In the genomic region with DNA sequence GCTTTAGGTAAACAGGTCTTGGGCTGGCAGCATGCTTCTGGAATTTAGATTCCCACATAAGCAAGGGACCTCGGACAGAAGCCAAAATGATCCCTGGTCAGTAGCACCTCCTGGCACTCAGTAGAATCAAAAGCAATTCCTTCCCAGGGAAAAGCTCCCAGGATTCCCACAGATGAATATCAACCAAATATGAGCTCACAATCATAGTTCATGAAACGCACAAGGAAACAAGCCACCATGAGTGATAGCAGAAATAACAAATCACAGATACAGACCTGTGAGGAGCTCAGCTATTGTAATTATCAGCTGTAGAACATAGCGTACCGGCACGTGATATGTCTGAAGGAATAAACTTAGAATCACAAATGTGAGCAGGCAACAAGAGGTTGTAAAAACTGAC, we compare ENCODE assay signal across 23 cellular contexts. TPM values are rescaled to one million over a fixed set of nuclear protein-coding genes. Genes with fewer than 3 reads are reported as not detected.
A peak's percentile ranks its signal among the peaks of the same experiment; 100 is the strongest.
DNase-seq lines count a peak whose midpoint lies in the region; ATAC-seq, FAIRE-seq and TF ChIP-seq lines count a peak whose summit lies in the region.
"Had no signal": no experiment of that assay in that cellular context is flagged by ENCODE, and none has a peak within 500 bp of the region (broad histone marks: within the 10 kb centered on the region; RNA-seq: fewer than 3 reads in every experiment).

No MANE protein-coding gene starts in this region.

- no peak for TF ChIP-seq POLR2A in HCT116 (IDR thresholded peaks at IDR 0.05; ENCODE audit: borderline replicate concordance, extremely low read depth, insufficient read depth, insufficient read length)
- no peak for TF ChIP-seq POLR2A in K562 (conservative IDR thresholded peaks at IDR 0.05)

- RAD21 ChIA-PET in HCT116 (lab: Charles Lee; ENCODE audit: low non-redundant PET in 1 of 2, low total read pairs in 2 of 2, uncharacterized antibody in 2 of 2, unreplicated experiment in 2 of 2) = no interaction called here

- 3% methylated on average over 5 of the region's 5 CpGs for WGBS in K562 (ENCODE audit: insufficient coverage, low coverage, missing lambda C conversion rate)

- POLR2A ChIA-PET in HCT116 (lab: Charles Lee) (no interaction called here), K562 (lab: Yijun Ruan, JAX) (no interaction called here)
- POLR2A ChIA-PET in activated CD4-positive, alpha-beta memory T cell treated with anti-CD3 and anti-CD28 coated beads, Interleukin-2, amount 10 ng/mL, durations not matched to agents 7 days and 5 days (lab: Charles Lee) = no interaction called here

- H3K36me3 Mint-ChIP-seq in activated CD4-positive, alpha-beta memory T cell treated with anti-CD3 and anti-CD28 coated beads, Interleukin-2, amount 10 ng/mL, durations not matched to agents 7 days and 5 days (ENCODE audit: low read depth) = peaks cover 3% of the 10 kb centered on the region
- H3K36me3 Mint-ChIP-seq: CD4-positive, CD25-positive, alpha-beta regulatory T cell; CD8-positive, alpha-beta T cell had no signal

- H3K4me2 ChIP-seq in BLaER1 (no peak overlapping the region), HCT116 (ENCODE audit: low read length) (no peak overlapping the region), K562 (ENCODE audit: insufficient read depth, low read length) (no peak overlapping the region)
- H3K4me2 ChIP-seq: GM23338 had no signal

- no peak overlapping the region for H3K27ac Mint-ChIP-seq in activated CD4-positive, alpha-beta memory T cell treated with anti-CD3 and anti-CD28 coated beads, Interleukin-2, amount 10 ng/mL, durations not matched to agents 7 days and 5 days
- H3K27ac Mint-ChIP-seq: CD4-positive, CD25-positive, alpha-beta regulatory T cell; CD8-positive, alpha-beta T cell; GM23338; H9 had no signal

- intact Hi-C loops in HCT116 (cut with micrococcal nuclease) = no loop called here
- intact Hi-C loops in K562 (cut with micrococcal nuclease) = no loop called here

- no peak overlapping the region for H3K4me3 Mint-ChIP-seq in activated CD4-positive, alpha-beta memory T cell treated with anti-CD3 and anti-CD28 coated beads, Interleukin-2, amount 10 ng/mL, durations not matched to agents 7 days and 5 days
- H3K4me3 Mint-ChIP-seq: CD4-positive, CD25-positive, alpha-beta regulatory T cell; CD8-positive, alpha-beta T cell; GM23338; H9 had no signal

- H3K27me3 Mint-ChIP-seq in activated CD4-positive, alpha-beta memory T cell treated with anti-CD3 and anti-CD28 coated beads, Interleukin-2, amount 10 ng/mL, durations not matched to agents 7 days and 5 days = peaks cover 8% of the 10 kb centered on the region

- ATAC-seq in HCT116 (no peak), K562 (no peak)
- ATAC-seq: CD8-positive, alpha-beta T cell; GM23338 had no signal

- no peak for TF ChIP-seq CTCF in HCT116 (IDR thresholded peaks at IDR 0.05 in 2 of 3, conservative IDR thresholded peaks at IDR 0.05 in 1 of 3; ENCODE audit: borderline replicate concordance in 1 of 3, insufficient read depth in 1 of 3, low read depth in 2 of 3, low read length in 2 of 3)
- no peak for TF ChIP-seq CTCF in K562 (IDR thresholded peaks at IDR 0.05 in 2 of 3, conservative IDR thresholded peaks at IDR 0.05 in 1 of 3; ENCODE audit: insufficient read depth in 2 of 3, low read depth in 1 of 3, low read length in 3 of 3)

- H3K9me1 ChIP-seq in K562 (ENCODE audit: control insufficient read depth, insufficient read depth, low read length) = no peaks in the 10 kb centered on the region

- H2AFZ ChIP-seq in HCT116 (ENCODE audit: low read depth, low read length, poor library complexity, severe bottlenecking) (no peak overlapping the region), K562 (ENCODE audit: low read depth, low read length) (no peak overlapping the region)
- H2AFZ ChIP-seq: GM23338 had no signal

- H3K9me2 ChIP-seq in HCT116 (ENCODE audit: insufficient read depth) = no peaks in the 10 kb centered on the region

- H3K27ac ChIP-seq in BLaER1 = no peak overlapping the region
- H3K27ac ChIP-seq in HCT116 (ENCODE audit: low read depth, low read length) = no peak overlapping the region
- H3K27ac ChIP-seq in K562 (ENCODE audit: extremely low read depth, low read depth, low read length) = no peak overlapping the region

- H3K9me3 ChIP-seq in BLaER1 (peaks cover 44% of the 10 kb centered on the region), HCT116 (ENCODE audit: control insufficient read depth in 1 of 2, insufficient read depth in 1 of 2, low read depth in 1 of 2, low read length in 2 of 2) (peaks cover 13 to 14% of the 10 kb centered on the region in 2 experiments; a peak in 2 of 4 replicates), K562 (replicated peaks; ENCODE audit: control insufficient read depth, insufficient read depth, low read depth, low read length) (peaks cover 6% of the 10 kb centered on the region), HAP-1 (0 out of 2 replicates have a peak, but pooled peaks cover 4% of the 10 kb centered on the region)
- H3K9me3 ChIP-seq: BE2C had no signal

- TF ChIP-seq EP300 in Ishikawa (IDR thresholded peaks at IDR 0.05; ENCODE audit: borderline replicate concordance) = no peak
- no peak for TF ChIP-seq EP300 in K562 (IDR thresholded peaks at IDR 0.05; ENCODE audit: low read length)

- CTCF ChIA-PET in HCT116 (lab: Charles Lee) = no interaction called here
- CTCF ChIA-PET in K562 (lab: Yijun Ruan, JAX; ENCODE audit: low intra/inter-chr PET ratio) = no interaction called here
- CTCF ChIA-PET in activated CD4-positive, alpha-beta memory T cell treated with anti-CD3 and anti-CD28 coated beads, Interleukin-2, amount 10 ng/mL, durations not matched to agents 7 days and 5 days (lab: Charles Lee) = no interaction called here

- in situ Hi-C loops in K562 (cut with MboI) (no loop called here), HAP-1 (cut with MboI; ENCODE audit: low sequenced_read_pairs) (no loop called here)

- no peak for DNase-seq in HCT116 (ENCODE audit: low read depth, low spot score)
- DNase-seq in K562 (ENCODE audit: extremely low read depth in 1 of 4, low spot score in 3 of 4) = no peak
- DNase-seq in HAP-1 (ENCODE audit: low spot score in 2 of 2) = no peak
- DNase-seq in GM19239 (ENCODE audit: insufficient read length, low spot score) = no peak
- DNase-seq in activated CD4-positive, alpha-beta memory T cell treated with anti-CD3 and anti-CD28 coated beads, Interleukin-2, amount 10 ng/mL, durations not matched to agents 7 days and 5 days = no peak
- no peak for DNase-seq in NCI-H1105 treated with DMSO at 0.1 percent for 48 hours (lab: John Stamatoyannopoulos, UW)
- DNase-seq: ACHN; AML-193; BE2C; C1 segment of cervical spinal cord; Caco-2; CD4-positive, CD25-positive, alpha-beta regulatory T cell; CD8-positive, alpha-beta T cell; DMS153; DND-41; H9 had no signal

- peaks cover 17% of the 10 kb centered on the region for H3K9me3 Mint-ChIP-seq in activated CD4-positive, alpha-beta memory T cell treated with anti-CD3 and anti-CD28 coated beads, Interleukin-2, amount 10 ng/mL, durations not matched to agents 7 days and 5 days

- H3K27me3 ChIP-seq in BLaER1 = no peaks in the 10 kb centered on the region
- H3K27me3 ChIP-seq in HCT116 (ENCODE audit: insufficient read depth, low read length) = no peaks in the 10 kb centered on the region
- 0 out of 5 replicates have a peak, but pooled peaks cover 0 to 4% of the 10 kb centered on the region in 2 experiments for H3K27me3 ChIP-seq in K562 (ENCODE audit: control insufficient read depth in 2 of 2, insufficient read depth in 2 of 2, low read length in 2 of 2)
- no peaks in the 10 kb centered on the region for H3K27me3 ChIP-seq in HAP-1 (ENCODE audit: low read depth)
- H3K27me3 ChIP-seq: BE2C had no signal

- H3K9ac ChIP-seq in BLaER1 = no peak overlapping the region
- no peak overlapping the region for H3K9ac ChIP-seq in HCT116 (ENCODE audit: low read length)
- no peak overlapping the region for H3K9ac ChIP-seq in K562 (ENCODE audit: insufficient read depth in 1 of 2, low read depth in 2 of 2, low read length in 2 of 2)

- no peak for FAIRE-seq in K562 (lab: Jason Lieb, UNC)
- FAIRE-seq in GM19239 (lab: Jason Lieb, UNC) = no peak
- FAIRE-seq: G401.6, GM12892 had no signal

- H3K4me3 ChIP-seq in BLaER1 (0 out of 2 replicates have a peak overlapping the region, but pooled peaks have one; percentile 5), HCT116 (replicated peaks in 1 of 2; ENCODE audit: low read depth in 1 of 2, low read length in 2 of 2) (no peak overlapping the region), K562 (no peak overlapping the region), HAP-1 (no peak overlapping the region)
- H3K4me3 ChIP-seq: GM23338 had no signal

- TF ChIP-seq RAD21 in HCT116 (IDR thresholded peaks at IDR 0.05; ENCODE audit: low read depth) (no peak), Ishikawa (IDR thresholded peaks at IDR 0.05; ENCODE audit: low read depth) (no peak), K562 (CRISPR knock-in tag; conservative IDR thresholded peaks at IDR 0.05 in 1 of 2, IDR thresholded peaks at IDR 0.05 in 1 of 2) (no peak)

- no TSS peak for BruUV-seq in HCT116 (replicated peaks; lab: Mats Ljungman, UMichigan)
- no TSS peak for BruUV-seq in K562 (replicated peaks; lab: Mats Ljungman, UMichigan)

- H3K79me2 ChIP-seq in HCT116 (ENCODE audit: insufficient read depth, low read length) (no peaks in the 10 kb centered on the region), K562 (ENCODE audit: control insufficient read depth, insufficient read depth, low read length) (no peaks in the 10 kb centered on the region)

- no peaks in the 10 kb centered on the region for H3K4me1 Mint-ChIP-seq in activated CD4-positive, alpha-beta memory T cell treated with anti-CD3 and anti-CD28 coated beads, Interleukin-2, amount 10 ng/mL, durations not matched to agents 7 days and 5 days
- H3K4me1 Mint-ChIP-seq: CD4-positive, CD25-positive, alpha-beta regulatory T cell; GM23338 had no signal

- H4K20me1 ChIP-seq in BLaER1 (no peaks in the 10 kb centered on the region), HCT116 (ENCODE audit: insufficient read depth) (no peaks in the 10 kb centered on the region), K562 (replicated peaks; ENCODE audit: control insufficient read depth, insufficient read depth, low read length) (no peaks in the 10 kb centered on the region)

- H3K4me1 ChIP-seq in BLaER1 = no peaks in the 10 kb centered on the region
- H3K4me1 ChIP-seq in HCT116 (ENCODE audit: control insufficient read depth in 1 of 2, insufficient read depth in 2 of 2, low read length in 2 of 2) = peaks cover 10 to 13% of the 10 kb centered on the region in 2 experiments
- no peaks in the 10 kb centered on the region; a peak in 2 of 5 replicates for H3K4me1 ChIP-seq in K562 (replicated peaks in 1 of 2; ENCODE audit: control insufficient read depth in 2 of 2, insufficient read depth in 2 of 2, low read length in 2 of 2)
- peaks cover 8% of the 10 kb centered on the region for H3K4me1 ChIP-seq in HAP-1
- H3K4me1 ChIP-seq: BE2C, Caco-2 had no signal

- H3K36me3 ChIP-seq in BLaER1 (no peaks in the 10 kb centered on the region), HCT116 (ENCODE audit: control insufficient read depth in 1 of 2, insufficient read depth in 2 of 2, low read length in 2 of 2) (no peaks in the 10 kb centered on the region), K562 (ENCODE audit: control insufficient read depth, insufficient read depth, low read length) (no peaks in the 10 kb centered on the region), HAP-1 (replicated peaks) (no peaks in the 10 kb centered on the region)
- H3K36me3 ChIP-seq: BE2C had no signal

RNA-seq across cellular contexts. Expression of gene PLAUR, which starts 21.8 kb away (rescaled TPM):
- total RNA-seq in HCT116 (2021; ENCODE audit: unreplicated experiment) = 98.1 TPM
- 161 and 211 TPM in 2 replicates for polyA plus RNA-seq in HCT116 (2012)
- 40.8 and 45.7 TPM in 2 replicates for total RNA-seq in K562 (2011; cell fraction: chromatin; rRNA removed; ENCODE audit: low replicate concordance)
- total RNA-seq in K562 (2011; cell fraction: nucleolus; rRNA removed) = 32.8 and 41.9 TPM in 2 replicates
- total RNA-seq in K562 (2011; cell fraction: nucleoplasm; rRNA removed) = 31.3 and 41.4 TPM in 2 replicates
- 13.1 and 15.6 TPM in 2 replicates for total RNA-seq in K562 (2014; rRNA removed)
- 6.9 and 8.1 TPM in 2 replicates for total RNA-seq in K562 (2014; rRNA removed; fragmentation: Illumina TruSeq; extraction: Trizol)
- total RNA-seq in K562 (2015; rRNA removed; fragmentation: Illumina TruSeq; extraction: Trizol) = 10.8 and 12.4 TPM in 2 replicates
- total RNA-seq in K562 (2021) = 10.8 and 12.9 TPM in 2 replicates
- polyA plus RNA-seq in K562 (2011; rRNA removed) = 8.4 and 17.5 TPM in 2 replicates
- polyA plus RNA-seq in K562 (2011; cell fraction: cytosol; rRNA removed) = 15.3 and 17.9 TPM in 2 replicates
- 30.9 and 37.0 TPM in 2 replicates for polyA plus RNA-seq in K562 (2011; cell fraction: nucleus; rRNA removed)
- polyA plus RNA-seq in K562 (2012) = 14.7 and 23.9 TPM in 2 replicates
- polyA plus RNA-seq in K562 (2014; fragmentation: Illumina TruSeq; extraction: Trizol) = 13.6 and 14.4 TPM in 2 replicates
- 10 to 100 TPM in 1 of 2 experiments, 1 to 10 TPM in 1; 7.0 to 10.9 TPM for polyA plus RNA-seq in K562 (2014; fragmentation: Nextera tagmentation; extraction: Ambion mirVana)
- polyA plus RNA-seq in K562 (2014; rRNA removed) = 14.3 and 16.2 TPM in 2 replicates
- polyA minus RNA-seq in K562 (2011; rRNA and poly(A)+ RNA removed) = 10.0 and 14.3 TPM in 2 replicates
- 6.2 and 8.2 TPM in 2 replicates for polyA minus RNA-seq in K562 (2011; cell fraction: cytosol; rRNA and poly(A)+ RNA removed)
- polyA minus RNA-seq in K562 (2011; cell fraction: nucleus; rRNA and poly(A)+ RNA removed) = 6.2 and 11.0 TPM in 2 replicates
- total RNA-seq in activated CD4-positive, alpha-beta memory T cell treated with anti-CD3 and anti-CD28 coated beads, Interleukin-2, amount 10 ng/mL, durations not matched to agents 7 days and 5 days = 10 to 100 TPM; 29.2 to 29.3 TPM

RNA-seq across cellular contexts. Expression of gene IRGC, which starts 24.1 kb away (rescaled TPM):
- total RNA-seq in HCT116 (2021; ENCODE audit: unreplicated experiment) = not detected
- 0.04 TPM in 1 of 2 replicates, not detected in the other for polyA plus RNA-seq in HCT116 (2012)
- total RNA-seq in K562 (2011; cell fraction: chromatin; rRNA removed; ENCODE audit: low replicate concordance) = not detected in 2 replicates
- total RNA-seq in K562 (2011; cell fraction: nucleolus; rRNA removed) = not detected in 2 replicates
- total RNA-seq in K562 (2011; cell fraction: nucleoplasm; rRNA removed) = not detected in 2 replicates
- not detected in 2 replicates for total RNA-seq in K562 (2014; rRNA removed)
- not detected in 2 replicates for total RNA-seq in K562 (2014; rRNA removed; fragmentation: Illumina TruSeq; extraction: Trizol)
- not detected in 2 replicates for total RNA-seq in K562 (2015; rRNA removed; fragmentation: Illumina TruSeq; extraction: Trizol)
- not detected in 2 replicates for total RNA-seq in K562 (2021)
- polyA plus RNA-seq in K562 (2011; rRNA removed) = not detected in 2 replicates
- polyA plus RNA-seq in K562 (2011; cell fraction: cytosol; rRNA removed) = not detected in 2 replicates
- polyA plus RNA-seq in K562 (2011; cell fraction: nucleus; rRNA removed) = not detected in 2 replicates
- polyA plus RNA-seq in K562 (2012) = not detected in 2 replicates
- polyA plus RNA-seq in K562 (2014; fragmentation: Illumina TruSeq; extraction: Trizol) = not detected in 2 replicates
- polyA plus RNA-seq in K562 (2014; fragmentation: Nextera tagmentation; extraction: Ambion mirVana) = not detected
- polyA plus RNA-seq in K562 (2014; rRNA removed) = not detected in 2 replicates
- not detected in 2 replicates for polyA minus RNA-seq in K562 (2011; rRNA and poly(A)+ RNA removed)
- not detected in 2 replicates for polyA minus RNA-seq in K562 (2011; cell fraction: cytosol; rRNA and poly(A)+ RNA removed)
- not detected in 2 replicates for polyA minus RNA-seq in K562 (2011; cell fraction: nucleus; rRNA and poly(A)+ RNA removed)
- total RNA-seq in activated CD4-positive, alpha-beta memory T cell treated with anti-CD3 and anti-CD28 coated beads, Interleukin-2, amount 10 ng/mL, durations not matched to agents 7 days and 5 days = not detected
- total RNA-seq: A172; Caco-2; CD4-positive, CD25-positive, alpha-beta regulatory T cell; CD8-positive, alpha-beta T cell; GM23338; H4; H9 had no signal
- polyA plus RNA-seq: CD4-positive, CD25-positive, alpha-beta regulatory T cell; GM23338 had no signal

RNA-seq across cellular contexts. Expression of gene CADM4, which starts 52.1 kb away (rescaled TPM):
- 28.7 TPM for total RNA-seq in HCT116 (2021; ENCODE audit: unreplicated experiment)
- 33.7 and 34.8 TPM in 2 replicates for polyA plus RNA-seq in HCT116 (2012)
- total RNA-seq in K562 (2011; cell fraction: chromatin; rRNA removed; ENCODE audit: low replicate concordance) = 2.0 and 2.5 TPM in 2 replicates
- total RNA-seq in K562 (2011; cell fraction: nucleolus; rRNA removed) = 2.6 and 7.0 TPM in 2 replicates
- 0.99 and 4.5 TPM in 2 replicates for total RNA-seq in K562 (2011; cell fraction: nucleoplasm; rRNA removed)
- 1.8 and 2.5 TPM in 2 replicates for total RNA-seq in K562 (2014; rRNA removed)
- total RNA-seq in K562 (2014; rRNA removed; fragmentation: Illumina TruSeq; extraction: Trizol) = 0.61 and 0.87 TPM in 2 replicates
- 0.72 and 1.2 TPM in 2 replicates for total RNA-seq in K562 (2015; rRNA removed; fragmentation: Illumina TruSeq; extraction: Trizol)
- total RNA-seq in K562 (2021) = 1.9 and 2.3 TPM in 2 replicates
- 1.4 and 2.1 TPM in 2 replicates for polyA plus RNA-seq in K562 (2011; rRNA removed)
- 1.9 and 3.5 TPM in 2 replicates for polyA plus RNA-seq in K562 (2011; cell fraction: cytosol; rRNA removed)
- polyA plus RNA-seq in K562 (2011; cell fraction: nucleus; rRNA removed) = 1.1 and 2.4 TPM in 2 replicates
- polyA plus RNA-seq in K562 (2012) = 2.1 and 2.5 TPM in 2 replicates
- 1.3 and 2.2 TPM in 2 replicates for polyA plus RNA-seq in K562 (2014; fragmentation: Illumina TruSeq; extraction: Trizol)
- polyA plus RNA-seq in K562 (2014; fragmentation: Nextera tagmentation; extraction: Ambion mirVana) = under 1 TPM; 0.03 to 0.13 TPM
- polyA plus RNA-seq in K562 (2014; rRNA removed) = 1.7 and 4.6 TPM in 2 replicates
- polyA minus RNA-seq in K562 (2011; rRNA and poly(A)+ RNA removed) = 0.30 and 0.32 TPM in 2 replicates
- polyA minus RNA-seq in K562 (2011; cell fraction: cytosol; rRNA and poly(A)+ RNA removed) = 0.86 and 1.5 TPM in 2 replicates
- polyA minus RNA-seq in K562 (2011; cell fraction: nucleus; rRNA and poly(A)+ RNA removed) = 0.54 and 0.89 TPM in 2 replicates
- under 1 TPM; 0.43 to 0.60 TPM for total RNA-seq in activated CD4-positive, alpha-beta memory T cell treated with anti-CD3 and anti-CD28 coated beads, Interleukin-2, amount 10 ng/mL, durations not matched to agents 7 days and 5 days
- polyA plus RNA-seq: CD4-positive, CD25-positive, alpha-beta regulatory T cell had no signal
